In genomic region chr16:80931985-80932720, GRCh38 we compare ENCODE assay signal across 8 cellular contexts.
DNase-seq lines count a peak whose midpoint lies in the region; ATAC-seq and TF ChIP-seq lines count a peak whose summit lies in the region.

No MANE protein-coding gene starts in this region.

- WGBS in liver, result 1% methylated on average over 63 of the region's 63 CpGs

- CTCF ChIA-PET in activated CD4-positive, alpha-beta T cell treated with anti-CD3 and anti-CD28 coated beads, Interleukin-2, amount 10 ng/mL, durations not matched to agents 7 days and 5 days (lab: Charles Lee), result no interaction called here

- TF ChIP-seq CTCF in liver (IDR thresholded peaks at IDR 0.05; ENCODE audit: low read depth, low read length, missing input control), result no peak

- peak overlapping the region; percentile 42 to 60 for H3K9ac ChIP-seq in liver (ENCODE audit: low read depth in 1 of 2, low read length in 2 of 2)

- H3K9me3 ChIP-seq in effector memory CD4-positive, alpha-beta T cell (ENCODE audit: control insufficient read depth, low read length), result no peaks in the 10 kb centered on the region
- no peaks in the 10 kb centered on the region for H3K9me3 ChIP-seq in liver (ENCODE audit: control insufficient read depth in 4 of 4, low read length in 3 of 4)

- POLR2A ChIA-PET in activated CD4-positive, alpha-beta T cell treated with anti-CD3 and anti-CD28 coated beads, Interleukin-2, amount 10 ng/mL, durations not matched to agents 7 days and 5 days (lab: Charles Lee), result no interaction called here

- peak; percentile 13 for DNase-seq in activated CD4-positive, alpha-beta T cell treated with anti-CD3 and anti-CD28 coated beads, Interleukin-2, amount 10 ng/mL, durations not matched to agents 7 days and 5 days
- DNase-seq in activated CD4-positive, alpha-beta T cell treated with anti-CD3 and anti-CD28 coated beads, Interleukin-2, amount 50 U/mL, for 4 hours, result no peak
- DNase-seq in SK-N-DZ (ENCODE audit: low spot score), result peak; percentile 69
- no peak for DNase-seq in effector memory CD4-positive, alpha-beta T cell
- peak in 1 of 2 donors; percentile 50 for DNase-seq in stimulated activated effector memory CD8-positive, alpha-beta T cell treated with anti-CD3 and anti-CD28 coated beads, Interleukin-12 subunit alpha, Interleukin-12 subunit beta, amount 100 ng/mL, for 72 hours (ENCODE audit: low spot score in 2 of 2)

- H3K27ac Mint-ChIP-seq in activated CD4-positive, alpha-beta T cell treated with anti-CD3 and anti-CD28 coated beads, Interleukin-2, amount 10 ng/mL, durations not matched to agents 7 days and 5 days, result no peak overlapping the region
- peak overlapping the region; percentile 51 for H3K27ac Mint-ChIP-seq in stimulated activated effector memory CD8-positive, alpha-beta T cell treated with anti-CD3 and anti-CD28 coated beads, Interleukin-12 subunit alpha, Interleukin-12 subunit beta, amount 100 ng/mL, for 72 hours

- no peaks in the 10 kb centered on the region for H3K36me3 Mint-ChIP-seq in activated CD4-positive, alpha-beta T cell treated with anti-CD3 and anti-CD28 coated beads, Interleukin-2, amount 10 ng/mL, durations not matched to agents 7 days and 5 days (ENCODE audit: low read depth)
- H3K36me3 Mint-ChIP-seq in stimulated activated effector memory CD8-positive, alpha-beta T cell treated with anti-CD3 and anti-CD28 coated beads, Interleukin-12 subunit alpha, Interleukin-12 subunit beta, amount 100 ng/mL, for 72 hours, result no peaks in the 10 kb centered on the region

- H3K36me3 ChIP-seq in effector memory CD4-positive, alpha-beta T cell (ENCODE audit: control insufficient read depth, insufficient read depth, low read length), result no peaks in the 10 kb centered on the region
- H3K36me3 ChIP-seq in liver (ENCODE audit: control insufficient read depth in 4 of 4, insufficient read depth in 3 of 4, low read depth in 1 of 4, low read length in 3 of 4), result no peaks in the 10 kb centered on the region

- H3K27me3 Mint-ChIP-seq in activated CD4-positive, alpha-beta T cell treated with anti-CD3 and anti-CD28 coated beads, Interleukin-2, amount 10 ng/mL, durations not matched to agents 7 days and 5 days, result peaks cover 43% of the 10 kb centered on the region

- no peak overlapping the region for H3K27ac ChIP-seq in effector memory CD4-positive, alpha-beta T cell (ENCODE audit: insufficient read depth, low read length, poor library complexity, severe bottlenecking)
- H3K27ac ChIP-seq in liver (ENCODE audit: low read depth in 1 of 2, low read length in 2 of 2), result peak overlapping the region; percentile 77 to 86

- H3K4me3 Mint-ChIP-seq in activated CD4-positive, alpha-beta T cell treated with anti-CD3 and anti-CD28 coated beads, Interleukin-2, amount 10 ng/mL, durations not matched to agents 7 days and 5 days, result peak overlapping the region; percentile 54
- peak overlapping the region; percentile 55 for H3K4me3 Mint-ChIP-seq in stimulated activated effector memory CD8-positive, alpha-beta T cell treated with anti-CD3 and anti-CD28 coated beads, Interleukin-12 subunit alpha, Interleukin-12 subunit beta, amount 100 ng/mL, for 72 hours

- H3K4me3 ChIP-seq in effector memory CD4-positive, alpha-beta T cell (ENCODE audit: insufficient read depth, low read depth, low read length, poor library complexity, severe bottlenecking), result peak overlapping the region; percentile 44
- H3K4me3 ChIP-seq in liver (ENCODE audit: low read depth in 1 of 3, low read length in 3 of 3), result peak overlapping the region; percentile 9 to 68 (median 58)

- no peaks in the 10 kb centered on the region for H3K9me3 Mint-ChIP-seq in activated CD4-positive, alpha-beta T cell treated with anti-CD3 and anti-CD28 coated beads, Interleukin-2, amount 10 ng/mL, durations not matched to agents 7 days and 5 days
- H3K9me3 Mint-ChIP-seq in stimulated activated effector memory CD8-positive, alpha-beta T cell treated with anti-CD3 and anti-CD28 coated beads, Interleukin-12 subunit alpha, Interleukin-12 subunit beta, amount 100 ng/mL, for 72 hours, result peaks cover 4% of the 10 kb centered on the region

- no peak for TF ChIP-seq RAD21 in liver (IDR thresholded peaks at IDR 0.05)

- ATAC-seq in stimulated activated effector memory CD8-positive, alpha-beta T cell treated with anti-CD3 and anti-CD28 coated beads, Interleukin-12 subunit alpha, Interleukin-12 subunit beta, amount 100 ng/mL, for 72 hours, result peak; percentile 75
- no peak for ATAC-seq in GM18520 (IDR thresholded peaks at IDR 0.05; ENCODE audit: unreplicated experiment)
- ATAC-seq in GM21447 (IDR thresholded peaks at IDR 0.05; ENCODE audit: unreplicated experiment), result no peak

- H3K4me1 Mint-ChIP-seq in activated CD4-positive, alpha-beta T cell treated with anti-CD3 and anti-CD28 coated beads, Interleukin-2, amount 10 ng/mL, durations not matched to agents 7 days and 5 days, result peaks cover 7% of the 10 kb centered on the region
- peaks cover 10% of the 10 kb centered on the region for H3K4me1 Mint-ChIP-seq in stimulated activated effector memory CD8-positive, alpha-beta T cell treated with anti-CD3 and anti-CD28 coated beads, Interleukin-12 subunit alpha, Interleukin-12 subunit beta, amount 100 ng/mL, for 72 hours

- H3K4me1 ChIP-seq in effector memory CD4-positive, alpha-beta T cell (ENCODE audit: control insufficient read depth, insufficient read depth, low read length, poor library complexity, severe bottlenecking), result no peaks in the 10 kb centered on the region
- H3K4me1 ChIP-seq in liver (ENCODE audit: control insufficient read depth in 4 of 4, insufficient read depth in 4 of 4, low read length in 3 of 4), result peaks cover 0 to 10% (median 3%) of the 10 kb centered on the region in 4 donors

- H3K27me3 ChIP-seq in effector memory CD4-positive, alpha-beta T cell (replicated peaks; ENCODE audit: control insufficient read depth, insufficient read depth, low read length, poor library complexity, severe bottlenecking), result no peaks in the 10 kb centered on the region
- no peaks in the 10 kb centered on the region for H3K27me3 ChIP-seq in liver (ENCODE audit: control insufficient read depth in 4 of 4, insufficient read depth in 4 of 4, low read length in 3 of 4)

TF ChIP-seq in liver, 16 proteins besides CTCF, POLR2A, EP300 and RAD21:
- TF ChIP-seq GABPA (IDR thresholded peaks at IDR 0.05 in 1 of 2, conservative IDR thresholded peaks at IDR 0.05 in 1 of 2), result no peak
- TF ChIP-seq TAF1 (conservative IDR thresholded peaks at IDR 0.05), result no peak
- TF ChIP-seq YY1 (IDR thresholded peaks at IDR 0.05), result no peak
- TF ChIP-seq FOXA1 (IDR thresholded peaks at IDR 0.05), result no peak
- TF ChIP-seq HNF4A (conservative IDR thresholded peaks at IDR 0.05), result no peak
- TF ChIP-seq MAX (IDR thresholded peaks at IDR 0.05), result peak; percentile 84
- no peak for TF ChIP-seq ATF3 (IDR thresholded peaks at IDR 0.05)
- TF ChIP-seq, protein P1, sequence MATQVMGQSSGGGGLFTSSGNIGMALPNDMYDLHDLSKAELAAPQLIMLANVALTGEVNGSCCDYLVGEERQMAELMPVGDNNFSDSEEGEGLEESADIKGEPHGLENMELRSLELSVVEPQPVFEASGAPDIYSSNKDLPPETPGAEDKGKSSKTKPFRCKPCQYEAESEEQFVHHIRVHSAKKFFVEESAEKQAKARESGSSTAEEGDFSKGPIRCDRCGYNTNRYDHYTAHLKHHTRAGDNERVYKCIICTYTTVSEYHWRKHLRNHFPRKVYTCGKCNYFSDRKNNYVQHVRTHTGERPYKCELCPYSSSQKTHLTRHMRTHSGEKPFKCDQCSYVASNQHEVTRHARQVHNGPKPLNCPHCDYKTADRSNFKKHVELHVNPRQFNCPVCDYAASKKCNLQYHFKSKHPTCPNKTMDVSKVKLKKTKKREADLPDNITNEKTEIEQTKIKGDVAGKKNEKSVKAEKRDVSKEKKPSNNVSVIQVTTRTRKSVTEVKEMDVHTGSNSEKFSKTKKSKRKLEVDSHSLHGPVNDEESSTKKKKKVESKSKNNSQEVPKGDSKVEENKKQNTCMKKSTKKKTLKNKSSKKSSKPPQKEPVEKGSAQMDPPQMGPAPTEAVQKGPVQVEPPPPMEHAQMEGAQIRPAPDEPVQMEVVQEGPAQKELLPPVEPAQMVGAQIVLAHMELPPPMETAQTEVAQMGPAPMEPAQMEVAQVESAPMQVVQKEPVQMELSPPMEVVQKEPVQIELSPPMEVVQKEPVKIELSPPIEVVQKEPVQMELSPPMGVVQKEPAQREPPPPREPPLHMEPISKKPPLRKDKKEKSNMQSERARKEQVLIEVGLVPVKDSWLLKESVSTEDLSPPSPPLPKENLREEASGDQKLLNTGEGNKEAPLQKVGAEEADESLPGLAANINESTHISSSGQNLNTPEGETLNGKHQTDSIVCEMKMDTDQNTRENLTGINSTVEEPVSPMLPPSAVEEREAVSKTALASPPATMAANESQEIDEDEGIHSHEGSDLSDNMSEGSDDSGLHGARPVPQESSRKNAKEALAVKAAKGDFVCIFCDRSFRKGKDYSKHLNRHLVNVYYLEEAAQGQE (IDR thresholded peaks at IDR 0.05), result peak; percentile 19
- TF ChIP-seq, protein P2, sequence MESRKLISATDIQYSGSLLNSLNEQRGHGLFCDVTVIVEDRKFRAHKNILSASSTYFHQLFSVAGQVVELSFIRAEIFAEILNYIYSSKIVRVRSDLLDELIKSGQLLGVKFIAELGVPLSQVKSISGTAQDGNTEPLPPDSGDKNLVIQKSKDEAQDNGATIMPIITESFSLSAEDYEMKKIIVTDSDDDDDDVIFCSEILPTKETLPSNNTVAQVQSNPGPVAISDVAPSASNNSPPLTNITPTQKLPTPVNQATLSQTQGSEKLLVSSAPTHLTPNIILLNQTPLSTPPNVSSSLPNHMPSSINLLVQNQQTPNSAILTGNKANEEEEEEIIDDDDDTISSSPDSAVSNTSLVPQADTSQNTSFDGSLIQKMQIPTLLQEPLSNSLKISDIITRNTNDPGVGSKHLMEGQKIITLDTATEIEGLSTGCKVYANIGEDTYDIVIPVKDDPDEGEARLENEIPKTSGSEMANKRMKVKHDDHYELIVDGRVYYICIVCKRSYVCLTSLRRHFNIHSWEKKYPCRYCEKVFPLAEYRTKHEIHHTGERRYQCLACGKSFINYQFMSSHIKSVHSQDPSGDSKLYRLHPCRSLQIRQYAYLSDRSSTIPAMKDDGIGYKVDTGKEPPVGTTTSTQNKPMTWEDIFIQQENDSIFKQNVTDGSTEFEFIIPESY (IDR thresholded peaks at IDR 0.05), result no peak

Comparison
In these comparisons a context has a peak if more than half of its experiments do, and no peak if none do; other contexts are left out.
1. DNase-seq: peak in activated CD4-positive, alpha-beta T cell treated with anti-CD3 and anti-CD28 coated beads, Interleukin-2, amount 10 ng/mL, durations not matched to agents 7 days and 5 days (single experiment) and SK-N-DZ (single experiment); none in activated CD4-positive, alpha-beta T cell treated with anti-CD3 and anti-CD28 coated beads, Interleukin-2, amount 50 U/mL, for 4 hours (0 of 2) and effector memory CD4-positive, alpha-beta T cell (0 of 3).